8 cellular contexts compared by ENCODE assay signal in genomic region chr7:2821842-2822507, GRCh38. TPM values are rescaled to one million over a fixed set of nuclear protein-coding genes. Genes with fewer than 3 reads are reported as not detected.
DNase-seq lines count a peak whose midpoint lies in the region; ATAC-seq and TF ChIP-seq lines count a peak whose summit lies in the region.

No MANE protein-coding gene starts in this region.

- no peak for TF ChIP-seq CTCF in breast epithelium (IDR thresholded peaks at IDR 0.05)
- TF ChIP-seq CTCF in neural progenitor cell (IDR thresholded peaks at IDR 0.05): no peak

- H3K27me3 Mint-ChIP-seq in neural progenitor cell (ENCODE audit: insufficient read depth, low read depth): peaks cover 4% of the 10 kb centered on the region
- peaks cover 2% of the 10 kb centered on the region for H3K27me3 Mint-ChIP-seq in activated CD8-positive, alpha-beta memory T cell treated with anti-CD3 and anti-CD28 coated beads, Interleukin-2, amount 10 ng/mL, durations not matched to agents 7 days and 5 days

- peaks cover 100% of the 10 kb centered on the region for H3K79me2 ChIP-seq in neural progenitor cell (ENCODE audit: low read depth)

- H3K4me3 ChIP-seq in breast epithelium (no peak overlapping the region), neural progenitor cell (no peak overlapping the region)

- no peak overlapping the region for H3K4me3 Mint-ChIP-seq in neural progenitor cell
- H3K4me3 Mint-ChIP-seq in activated CD8-positive, alpha-beta memory T cell treated with anti-CD3 and anti-CD28 coated beads, Interleukin-2, amount 10 ng/mL, durations not matched to agents 7 days and 5 days: no peak overlapping the region

- H3K9me3 Mint-ChIP-seq in neural progenitor cell: peaks cover 2% of the 10 kb centered on the region
- no peaks in the 10 kb centered on the region for H3K9me3 Mint-ChIP-seq in activated CD8-positive, alpha-beta memory T cell treated with anti-CD3 and anti-CD28 coated beads, Interleukin-2, amount 10 ng/mL, durations not matched to agents 7 days and 5 days (ENCODE audit: low read depth)

- H3K27me3 ChIP-seq in breast epithelium (no peaks in the 10 kb centered on the region), neural progenitor cell (no peaks in the 10 kb centered on the region)

- H3K4me2 ChIP-seq in neural progenitor cell: peak overlapping the region; percentile 54

- H3F3A ChIP-seq in neural progenitor cell (ENCODE audit: low read depth): peaks cover 57% of the 10 kb centered on the region

- DNase-seq in breast epithelium (ENCODE audit: low spot score in 2 of 2): no peak
- no peak for DNase-seq in neural progenitor cell (ENCODE audit: low spot score)
- no peak for DNase-seq in NCI-H2029 (lab: John Stamatoyannopoulos, UW)
- no peak for DNase-seq in activated CD8-positive, alpha-beta memory T cell treated with anti-CD3 and anti-CD28 coated beads, Interleukin-2, amount 10 ng/mL, durations not matched to agents 7 days and 5 days
- DNase-seq in NCI-H524 treated with DMSO at 0.1 percent for 48 hours (lab: John Stamatoyannopoulos, UW): no peak
- no peak for DNase-seq in DMS153 (lab: John Stamatoyannopoulos, UW)

- ATAC-seq in GM18873 (IDR thresholded peaks at IDR 0.05; ENCODE audit: low FRiP score, unreplicated experiment) (peak; percentile 53), HG03280 (IDR thresholded peaks at IDR 0.05; ENCODE audit: unreplicated experiment) (peak; percentile 45)
- ATAC-seq in activated CD8-positive, alpha-beta memory T cell treated with anti-CD3 and anti-CD28 coated beads, Interleukin-2, amount 10 ng/mL, durations not matched to agents 7 days and 5 days: no peak

- no peaks in the 10 kb centered on the region for H3K9me3 ChIP-seq in breast epithelium
- H3K9me3 ChIP-seq in neural progenitor cell (ENCODE audit: low read depth): no peaks in the 10 kb centered on the region

- TF ChIP-seq POLR2A in breast epithelium (IDR thresholded peaks at IDR 0.05): no peak

- CTCF ChIA-PET in activated CD8-positive, alpha-beta memory T cell treated with anti-CD3 and anti-CD28 coated beads, Interleukin-2, amount 10 ng/mL, durations not matched to agents 7 days and 5 days (lab: Charles Lee): interaction anchor here (0.6 kb wide), 1 partner anchor 8 kb away, joined by 3 read pairs; no protein-coding TSS in a partner anchor

- no peak overlapping the region for H2AFZ ChIP-seq in neural progenitor cell (replicated peaks)

- no peak overlapping the region for H3K9ac ChIP-seq in neural progenitor cell

- H3K27ac ChIP-seq in breast epithelium (peak overlapping the region; percentile 65 to 67), neural progenitor cell (peak overlapping the region; percentile 18)

- H3K36me3 ChIP-seq in breast epithelium (no peaks in the 10 kb centered on the region), neural progenitor cell (no peaks in the 10 kb centered on the region)

- intact Hi-C loops in breast epithelium (cut with DNase I; ENCODE audit: low total_unique reads): no loop called here

- peaks cover 57% of the 10 kb centered on the region for H4K20me1 ChIP-seq in neural progenitor cell (ENCODE audit: low read depth)

- no peak overlapping the region for H3K27ac Mint-ChIP-seq in neural progenitor cell
- no peak overlapping the region for H3K27ac Mint-ChIP-seq in activated CD8-positive, alpha-beta memory T cell treated with anti-CD3 and anti-CD28 coated beads, Interleukin-2, amount 10 ng/mL, durations not matched to agents 7 days and 5 days

- peaks cover 18% of the 10 kb centered on the region for H3K36me3 Mint-ChIP-seq in neural progenitor cell
- H3K36me3 Mint-ChIP-seq in activated CD8-positive, alpha-beta memory T cell treated with anti-CD3 and anti-CD28 coated beads, Interleukin-2, amount 10 ng/mL, durations not matched to agents 7 days and 5 days: no peaks in the 10 kb centered on the region

- H3K4me1 Mint-ChIP-seq in neural progenitor cell: peaks cover 52% of the 10 kb centered on the region
- H3K4me1 Mint-ChIP-seq in activated CD8-positive, alpha-beta memory T cell treated with anti-CD3 and anti-CD28 coated beads, Interleukin-2, amount 10 ng/mL, durations not matched to agents 7 days and 5 days: peaks cover 29% of the 10 kb centered on the region

- H3K4me1 ChIP-seq in breast epithelium (peaks cover 3 to 10% of the 10 kb centered on the region in 2 donors), neural progenitor cell (peaks cover 53% of the 10 kb centered on the region)

RNA-seq across cellular contexts. Expression of gene GNA12, which starts 22.1 kb away (rescaled TPM):
- total RNA-seq in breast epithelium (10 to 100 TPM; 11.3 to 31.4 (median 24.9) TPM), neural progenitor cell (ENCODE audit: low replicate concordance) (32.2 and 34.7 TPM in 2 replicates)
- total RNA-seq in activated CD8-positive, alpha-beta memory T cell treated with anti-CD3 and anti-CD28 coated beads, Interleukin-2, amount 10 ng/mL, durations not matched to agents 7 days and 5 days: 10 to 100 TPM; 14.4 to 18.6 TPM
